8 cellular contexts compared by ENCODE assay signal in genomic region chr4:76377922-76378321, GRCh38. TPM values are rescaled to one million over a fixed set of nuclear protein-coding genes. Genes with fewer than 3 reads are reported as not detected.
DNase-seq lines count a peak whose midpoint lies in the region; ATAC-seq and TF ChIP-seq lines count a peak whose summit lies in the region.

No MANE protein-coding gene starts in this region.

- no peak overlapping the region for H3K4me3 Mint-ChIP-seq in activated CD4-positive, alpha-beta memory T cell treated with anti-CD3 and anti-CD28 coated beads, Interleukin-2, amount 10 ng/mL, durations not matched to agents 7 days and 5 days
- H3K4me3 Mint-ChIP-seq in glutamatergic neuron (ENCODE audit: unreplicated experiment) = no peak overlapping the region

- no peak overlapping the region for H2BK5ac ChIP-seq in IMR-90 (ENCODE audit: low read depth, low read length, poor library complexity, severe bottlenecking)

- H3K9me2 ChIP-seq in DOHH2 (replicated peaks; ENCODE audit: control insufficient read depth, low read length) = no peaks in the 10 kb centered on the region

- H3K14ac ChIP-seq in IMR-90 (replicated peaks; ENCODE audit: low read depth, low read length) = no peak overlapping the region

- H3K27ac ChIP-seq in DOHH2 (ENCODE audit: low read depth, low read length) (no peak overlapping the region), IMR-90 (ENCODE audit: insufficient read depth, low read length) (no peak overlapping the region)

- H3K27me3 ChIP-seq in DOHH2 (ENCODE audit: control insufficient read depth, low read length) = peaks cover 2% of the 10 kb centered on the region; the same call in 1 of the 2 replicates
- peaks cover 8% of the 10 kb centered on the region for H3K27me3 ChIP-seq in IMR-90 (ENCODE audit: control insufficient read depth, insufficient read depth, low read length)

- no peak overlapping the region for H2BK15ac ChIP-seq in IMR-90 (ENCODE audit: low read depth, low read length)

- TF ChIP-seq POLR2A in IMR-90 (IDR thresholded peaks at IDR 0.05; ENCODE audit: low read depth, low read length) = no peak

- ATAC-seq in IMR-90 (ENCODE audit: low read depth) (peak; percentile 79), HG03442 (IDR thresholded peaks at IDR 0.05; ENCODE audit: unreplicated experiment) (no peak)

- DNase-seq in IMR-90 (peak; percentile 61), glutamatergic neuron (peak; percentile 72), NCI-H2196 treated with DMSO at 0.1 percent for 48 hours (lab: John Stamatoyannopoulos, UW; ENCODE audit: unreplicated experiment) (no peak), NCI-H187 treated with DMSO at 0.1 percent for 48 hours (lab: John Stamatoyannopoulos, UW) (no peak)
- peak; percentile 64 for DNase-seq in activated CD4-positive, alpha-beta memory T cell treated with anti-CD3 and anti-CD28 coated beads, Interleukin-2, amount 10 ng/mL, durations not matched to agents 7 days and 5 days
- DNase-seq in stimulated activated CD4-positive, alpha-beta T cell treated with anti-CD3 and anti-CD28 coated beads, Interleukin-4, amount 100 ng/mL, for 48 hours (ENCODE audit: low read depth in 2 of 2) = peak; percentile 38 to 40

- CTCF ChIA-PET in IMR-90 (lab: Yijun Ruan, JAX) = interaction anchor here (0.6 to 2.0 kb wide), 12 partner anchors 9 to 1252 kb away, joined by 3 to 14 read pairs (median 4); partner anchors contain the start of gene STBD1
- CTCF ChIA-PET in activated CD4-positive, alpha-beta memory T cell treated with anti-CD3 and anti-CD28 coated beads, Interleukin-2, amount 10 ng/mL, durations not matched to agents 7 days and 5 days (lab: Charles Lee) = interaction anchor here (0.8 to 6.3 kb wide), 28 partner anchors 9 to 382 kb away, joined by 3 to 238 read pairs (median 5); partner anchors contain the start of genes FAM47E, NUP54 and STBD1

- no peak overlapping the region for H3K4me2 ChIP-seq in DOHH2 (ENCODE audit: low read length)
- no peak overlapping the region; the same call in 1 of the 2 replicates for H3K4me2 ChIP-seq in IMR-90 (ENCODE audit: low read depth, low read length)

- no peak overlapping the region for H3K27ac Mint-ChIP-seq in activated CD4-positive, alpha-beta memory T cell treated with anti-CD3 and anti-CD28 coated beads, Interleukin-2, amount 10 ng/mL, durations not matched to agents 7 days and 5 days
- H3K27ac Mint-ChIP-seq in glutamatergic neuron (ENCODE audit: unreplicated experiment) = no peak overlapping the region

- no peak overlapping the region for H3K56ac ChIP-seq in IMR-90 (ENCODE audit: extremely low read depth, insufficient read depth, low read length)

- H2BK20ac ChIP-seq in IMR-90 (ENCODE audit: low read depth, low read length) = no peak overlapping the region

- H3K36me3 Mint-ChIP-seq in activated CD4-positive, alpha-beta memory T cell treated with anti-CD3 and anti-CD28 coated beads, Interleukin-2, amount 10 ng/mL, durations not matched to agents 7 days and 5 days (ENCODE audit: low read depth) = no peaks in the 10 kb centered on the region
- peaks cover 5% of the 10 kb centered on the region for H3K36me3 Mint-ChIP-seq in glutamatergic neuron (ENCODE audit: unreplicated experiment)

- H4K5ac ChIP-seq in IMR-90 (ENCODE audit: low read depth, low read length) = no peak overlapping the region

- TF ChIP-seq CTCF in DOHH2 (IDR thresholded peaks at IDR 0.05; ENCODE audit: low read depth, low read length, poor library complexity, severe bottlenecking) (peak; percentile 73), IMR-90 (conservative IDR thresholded peaks at IDR 0.05; ENCODE audit: low read depth, low read length) (peak; percentile 69), glutamatergic neuron (IDR thresholded peaks at IDR 0.05; ENCODE audit: partially characterized antibody, unreplicated experiment) (peak; percentile 72)

- no peaks in the 10 kb centered on the region for H3K9me3 Mint-ChIP-seq in activated CD4-positive, alpha-beta memory T cell treated with anti-CD3 and anti-CD28 coated beads, Interleukin-2, amount 10 ng/mL, durations not matched to agents 7 days and 5 days
- no peaks in the 10 kb centered on the region for H3K9me3 Mint-ChIP-seq in glutamatergic neuron (ENCODE audit: unreplicated experiment)

- no TSS peak for BruUV-seq in IMR-90 (replicated peaks; lab: Mats Ljungman, UMichigan)

- peak; percentile 61 for TF ChIP-seq RAD21 in IMR-90 (IDR thresholded peaks at IDR 0.05; ENCODE audit: low read length)

- H3K4me3 ChIP-seq in DOHH2 (ENCODE audit: low read length) (no peak overlapping the region), IMR-90 (ENCODE audit: insufficient read depth, low read depth, low read length) (no peak overlapping the region)

- H2AK9ac ChIP-seq in IMR-90 (replicated peaks; ENCODE audit: low read depth, low read length, poor library complexity) = no peak overlapping the region

- H2AK5ac ChIP-seq in IMR-90 (ENCODE audit: low read depth, low read length) = no peak overlapping the region

- no peak overlapping the region for H3K4ac ChIP-seq in IMR-90 (ENCODE audit: low read depth, low read length)

- H3K27me3 Mint-ChIP-seq in activated CD4-positive, alpha-beta memory T cell treated with anti-CD3 and anti-CD28 coated beads, Interleukin-2, amount 10 ng/mL, durations not matched to agents 7 days and 5 days = peaks cover 3% of the 10 kb centered on the region
- H3K27me3 Mint-ChIP-seq in glutamatergic neuron (ENCODE audit: unreplicated experiment) = no peaks in the 10 kb centered on the region

- H3K4me1 Mint-ChIP-seq in activated CD4-positive, alpha-beta memory T cell treated with anti-CD3 and anti-CD28 coated beads, Interleukin-2, amount 10 ng/mL, durations not matched to agents 7 days and 5 days = no peaks in the 10 kb centered on the region
- H3K4me1 Mint-ChIP-seq in glutamatergic neuron (ENCODE audit: low read depth, unreplicated experiment) = peaks cover 8% of the 10 kb centered on the region

- H3K36me3 ChIP-seq in DOHH2 (ENCODE audit: control insufficient read depth, low read length) = no peaks in the 10 kb centered on the region
- H3K36me3 ChIP-seq in IMR-90 (ENCODE audit: control insufficient read depth, insufficient read depth, low read length) = no peaks in the 10 kb centered on the region

- H3K79me2 ChIP-seq in DOHH2 (ENCODE audit: control insufficient read depth, low read length) = no peaks in the 10 kb centered on the region

- no peak overlapping the region for H3K18ac ChIP-seq in IMR-90 (ENCODE audit: low read depth, low read length)

- no peaks in the 10 kb centered on the region for H3K9me1 ChIP-seq in IMR-90 (ENCODE audit: insufficient read depth, low read length)

- H4K8ac ChIP-seq in IMR-90 (ENCODE audit: low read depth in 2 of 2, low read length in 2 of 2) = no peak overlapping the region

- no peak overlapping the region for H3K23ac ChIP-seq in IMR-90 (ENCODE audit: low read depth, low read length)

- H2BK120ac ChIP-seq in IMR-90 (ENCODE audit: low read depth, low read length) = no peak overlapping the region

- POLR2A ChIA-PET in IMR-90 (lab: Charles Lee; ENCODE audit: unreplicated experiment) = no interaction called here
- POLR2A ChIA-PET in activated CD4-positive, alpha-beta memory T cell treated with anti-CD3 and anti-CD28 coated beads, Interleukin-2, amount 10 ng/mL, durations not matched to agents 7 days and 5 days (lab: Charles Lee) = interaction anchor here (1.2 to 1.3 kb wide), 2 partner anchors 72 to 198 kb away, joined by 3 to 4 read pairs; no protein-coding TSS in a partner anchor

- no peak overlapping the region for H2AFZ ChIP-seq in IMR-90 (replicated peaks; ENCODE audit: low read length, poor library complexity)

- intact Hi-C loops in IMR-90 (cut with micrococcal nuclease) = loop anchor here (1.0 to 2.0 kb wide), 2 partner anchors 71 to 199 kb away; partner anchors contain the start of gene STBD1

- dilution Hi-C loops in IMR-90 (cut with HindIII; ENCODE audit: low sequenced_read_pairs, unreplicated experiment) = no loop called here

- no peaks in the 10 kb centered on the region for H3K79me1 ChIP-seq in IMR-90 (ENCODE audit: low read depth in 1 of 2, low read length in 2 of 2)

- WGBS in IMR-90 (ENCODE audit: extremely low coverage in 2 of 2, insufficient read length in 1 of 2), 2 experiments = no CpG with 5 or more reads among the region's 5 CpGs

- H3K9me3 ChIP-seq in DOHH2 (ENCODE audit: control insufficient read depth, insufficient read depth, low read length) (no peaks in the 10 kb centered on the region), IMR-90 (ENCODE audit: control insufficient read depth, insufficient read depth, low read length) (peaks cover 6% of the 10 kb centered on the region)

- H3K4me1 ChIP-seq in DOHH2 (ENCODE audit: control insufficient read depth, low read length) (no peaks in the 10 kb centered on the region), IMR-90 (ENCODE audit: control insufficient read depth, insufficient read depth, low read length) (no peaks in the 10 kb centered on the region)

- no peak overlapping the region for H4K91ac ChIP-seq in IMR-90 (ENCODE audit: insufficient read depth, low read depth, low read length)

- H3F3A ChIP-seq in DOHH2 (ENCODE audit: control insufficient read depth, insufficient read depth) = no peaks in the 10 kb centered on the region

- H3K9ac ChIP-seq in IMR-90 (ENCODE audit: low read depth, low read length) = no peak overlapping the region

- in situ Hi-C loops in IMR-90 (cut with MboI; ENCODE audit: low sequenced_read_pairs) = loop anchor here (10.0 kb wide), 1 partner anchor 193 kb away; no protein-coding TSS in a partner anchor

- H4K20me1 ChIP-seq in DOHH2 (ENCODE audit: control insufficient read depth, insufficient read depth, low read depth, low read length) = no peaks in the 10 kb centered on the region
- no peaks in the 10 kb centered on the region for H4K20me1 ChIP-seq in IMR-90 (ENCODE audit: insufficient read depth, low read length)

TF ChIP-seq in IMR-90, 13 proteins besides CTCF, POLR2A, EP300 and RAD21 (continues in another document):
- no peak for TF ChIP-seq RCOR1 (IDR thresholded peaks at IDR 0.05; ENCODE audit: insufficient replicate concordance, low read length)
- no peak for TF ChIP-seq MAFK (IDR thresholded peaks at IDR 0.05; ENCODE audit: low read depth, low read length)
- no peak for TF ChIP-seq BHLHE40 (IDR thresholded peaks at IDR 0.05; ENCODE audit: low read depth, low read length)
- no peak for TF ChIP-seq CEBPB (IDR thresholded peaks at IDR 0.05; ENCODE audit: low read depth, low read length)

RNA-seq across cellular contexts. Expression of gene CCDC158, which starts 43.0 kb away (rescaled TPM):
- total RNA-seq in IMR-90 (2012; rRNA removed) = not detected in 2 replicates
- polyA plus RNA-seq in IMR-90 (2012; rRNA removed) = not detected in 2 replicates
- not detected in 2 replicates for polyA plus RNA-seq in IMR-90 (2012; cell fraction: cytosol; rRNA removed)
- not detected in 2 replicates for polyA plus RNA-seq in IMR-90 (2012; cell fraction: nucleus; rRNA removed; ENCODE audit: low replicate concordance)
- total RNA-seq in activated CD4-positive, alpha-beta memory T cell treated with anti-CD3 and anti-CD28 coated beads, Interleukin-2, amount 10 ng/mL, durations not matched to agents 7 days and 5 days = not detected
- total RNA-seq in glutamatergic neuron (ENCODE audit: unreplicated experiment) = not detected

RNA-seq across cellular contexts. Expression of gene SHROOM3, which starts 57.1 kb away (rescaled TPM):
- total RNA-seq in IMR-90 (2012; rRNA removed) = 18.1 and 19.5 TPM in 2 replicates
- 10.8 and 14.2 TPM in 2 replicates for polyA plus RNA-seq in IMR-90 (2012; rRNA removed)
- 7.3 and 10.8 TPM in 2 replicates for polyA plus RNA-seq in IMR-90 (2012; cell fraction: cytosol; rRNA removed)
- 9.4 and 11.4 TPM in 2 replicates for polyA plus RNA-seq in IMR-90 (2012; cell fraction: nucleus; rRNA removed; ENCODE audit: low replicate concordance)
- total RNA-seq in activated CD4-positive, alpha-beta memory T cell treated with anti-CD3 and anti-CD28 coated beads, Interleukin-2, amount 10 ng/mL, durations not matched to agents 7 days and 5 days = not detected
- 1.9 TPM for total RNA-seq in glutamatergic neuron (ENCODE audit: unreplicated experiment)

Comparison
In these comparisons a context has a peak if more than half of its experiments do, and no peak if none do; other contexts are left out.
1. DNase-seq: peak in IMR-90 (single experiment), activated CD4-positive, alpha-beta memory T cell treated with anti-CD3 and anti-CD28 coated beads, Interleukin-2, amount 10 ng/mL, durations not matched to agents 7 days and 5 days (single experiment), glutamatergic neuron (single experiment) and stimulated activated CD4-positive, alpha-beta T cell treated with anti-CD3 and anti-CD28 coated beads, Interleukin-4, amount 100 ng/mL, for 48 hours (2 of 2); none in NCI-H2196 treated with DMSO at 0.1 percent for 48 hours (single experiment) and NCI-H187 treated with DMSO at 0.1 percent for 48 hours (single experiment).
2. Peak in every context shown above with its lines, with median percentiles within 50 percentile points of each other: CTCF ChIP-seq.